ENCODE assay signal across 10 cellular contexts in the genomic region with DNA sequence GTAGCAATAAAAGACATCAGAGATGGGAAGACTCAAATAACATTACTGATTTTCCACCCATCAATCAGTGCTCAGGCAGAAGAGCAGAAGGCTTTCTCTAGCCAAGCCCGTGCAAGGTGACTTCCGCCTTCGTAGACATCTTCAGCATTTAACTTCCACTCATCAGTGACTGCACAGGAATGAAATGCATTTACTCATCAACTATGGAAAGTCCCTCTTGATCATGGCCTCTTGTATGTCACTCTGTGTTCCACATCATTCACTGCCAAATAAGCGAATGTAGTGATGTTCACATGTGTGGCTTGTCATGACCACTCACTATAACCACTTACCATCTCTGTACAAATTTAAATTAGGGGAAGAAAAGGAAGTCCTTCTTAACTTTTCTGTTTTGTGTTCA. TPM values are rescaled to one million over a fixed set of nuclear protein-coding genes. Genes with fewer than 3 reads are reported as not detected.
DNase-seq lines count a peak whose midpoint lies in the region; ATAC-seq and TF ChIP-seq lines count a peak whose summit lies in the region.
"Had no signal": no experiment of that assay in that cellular context is flagged by ENCODE, and none has a peak within 500 bp of the region (broad histone marks: within the 10 kb centered on the region; RNA-seq: fewer than 3 reads in every experiment).

No MANE protein-coding gene starts in this region.

- POLR2A ChIA-PET in AG04449 (lab: Yijun Ruan, JAX), result no interaction called here

- H3K9me3 Mint-ChIP-seq in osteocyte (ENCODE audit: unreplicated experiment), result no peaks in the 10 kb centered on the region

- no peaks in the 10 kb centered on the region for H3K27me3 Mint-ChIP-seq in osteocyte (ENCODE audit: unreplicated experiment)

- no peaks in the 10 kb centered on the region for H3K36me3 Mint-ChIP-seq in osteocyte (ENCODE audit: unreplicated experiment)

- no peak overlapping the region for H3K4me3 ChIP-seq in AG04449 (ENCODE audit: low read depth, low read length)

- H3K27ac Mint-ChIP-seq in osteocyte (ENCODE audit: unreplicated experiment), result no peak overlapping the region

- DNase-seq in AG04449 (ENCODE audit: low read depth, low spot score) (peak; percentile 57), amniotic epithelial cell (ENCODE audit: low read depth) (peak; percentile 34), osteocyte (ENCODE audit: extremely low spot score, unreplicated experiment) (no peak), HPDE6-E6E7 (ENCODE audit: extremely low spot score) (no peak), NCI-H748 treated with DMSO at 0.1 percent for 48 hours (lab: John Stamatoyannopoulos, UW) (no peak), NCI-H1930 (lab: John Stamatoyannopoulos, UW) (no peak)
- DNase-seq: DMS79, NCI-H1417 treated with DMSO at 0.1 percent for 48 hours had no signal

- TF ChIP-seq CTCF in AG04449 (IDR thresholded peaks at IDR 0.05; ENCODE audit: insufficient read depth, low read length, missing control alignments) (no peak), osteocyte (IDR thresholded peaks at IDR 0.05) (no peak)

- ATAC-seq in GM19025 (IDR thresholded peaks at IDR 0.05; ENCODE audit: low read depth, unreplicated experiment), result peak; percentile 94
- ATAC-seq in HG03025 (IDR thresholded peaks at IDR 0.05; ENCODE audit: low FRiP score, unreplicated experiment), result peak; percentile 65

- CTCF ChIA-PET in AG04449 (lab: Yijun Ruan, JAX), result no interaction called here

- peaks cover 16% of the 10 kb centered on the region for H3K4me1 Mint-ChIP-seq in osteocyte (ENCODE audit: unreplicated experiment)

- H3K4me3 Mint-ChIP-seq in osteocyte (ENCODE audit: unreplicated experiment), result no peak overlapping the region

RNA-seq across cellular contexts. Expression of gene SACS, which starts 49.4 kb away (rescaled TPM):
- 32.1 and 33.6 TPM in 2 replicates for total RNA-seq in osteocyte

Comparison
In these comparisons a context has a peak if more than half of its experiments do, and no peak if none do; other contexts are left out.
1. DNase-seq: peak in AG04449 (single experiment) and amniotic epithelial cell (single experiment); none in osteocyte (single experiment), HPDE6-E6E7 (single experiment), NCI-H748 treated with DMSO at 0.1 percent for 48 hours (single experiment) and NCI-H1930 (0 of 2).